10 cellular contexts compared by ENCODE assay signal in genomic region chr5:32020271-32020670, GRCh38.
DNase-seq lines count a peak whose midpoint lies in the region; ATAC-seq, FAIRE-seq and TF ChIP-seq lines count a peak whose summit lies in the region.
"Had no signal": no experiment of that assay in that cellular context is flagged by ENCODE, and none has a peak within 500 bp of the region (broad histone marks: within the 10 kb centered on the region; RNA-seq: fewer than 3 reads in every experiment).

No MANE protein-coding gene starts in this region.

- DNase-seq in GM19239 (ENCODE audit: insufficient read length, low spot score) (peak; percentile 23), AG20443 (ENCODE audit: low spot score) (no peak), cortex of kidney (lab: John Stamatoyannopoulos, UW) (no peak), left lobe of liver (ENCODE audit: low spot score) (no peak), iPS-NIHi7 (ENCODE audit: extremely low spot score) (no peak)
- DNase-seq in activated CD8-positive, alpha-beta T cell treated with anti-CD3 and anti-CD28 coated beads for 36 hours = no peak

- H3K27ac Mint-ChIP-seq in activated CD8-positive, alpha-beta T cell treated with anti-CD3 and anti-CD28 coated beads for 36 hours = no peak overlapping the region

- no peaks in the 10 kb centered on the region for H4K20me1 ChIP-seq in BLaER1 treated with 17β-estradiol and CSF1 and Interleukin-3, amounts not matched to agents 10 nM and 100 nM

- no peaks in the 10 kb centered on the region for H3K9me3 Mint-ChIP-seq in activated CD8-positive, alpha-beta T cell treated with anti-CD3 and anti-CD28 coated beads for 36 hours

- peaks cover 0 to 41% (median 20%) of the 10 kb centered on the region in 10 experiments; a peak in 14 of 20 replicates for H3K4me1 ChIP-seq in BLaER1 treated with 17β-estradiol and CSF1 and Interleukin-3, amounts not matched to agents 10 nM and 100 nM

- H3K4me3 ChIP-seq in BLaER1 treated with 17β-estradiol and CSF1 and Interleukin-3, amounts not matched to agents 10 nM and 100 nM = peak overlapping the region in 5 of 10 experiments; percentile 4 to 41 (median 26); a peak in 6 of 20 replicates
- H3K4me3 ChIP-seq: cardiac muscle cell had no signal

- peak; percentile 85 for ATAC-seq in HG03103 (IDR thresholded peaks at IDR 0.05; ENCODE audit: low read depth, unreplicated experiment)
- peak; percentile 62 for ATAC-seq in activated CD8-positive, alpha-beta T cell treated with anti-CD3 and anti-CD28 coated beads for 36 hours
- no peak for ATAC-seq in left lobe of liver
- ATAC-seq: Panc1 had no signal

- TF ChIP-seq CTCF in activated CD8-positive, alpha-beta T cell treated with anti-CD3 and anti-CD28 coated beads for 36 hours (IDR thresholded peaks at IDR 0.05) = no peak

- CTCF ChIA-PET in activated CD8-positive, alpha-beta T cell treated with anti-CD3 and anti-CD28 coated beads for 36 hours (lab: Charles Lee) = no interaction called here

- POLR2A ChIA-PET in activated CD8-positive, alpha-beta T cell treated with anti-CD3 and anti-CD28 coated beads for 36 hours (lab: Charles Lee) = no interaction called here

- no peaks in the 10 kb centered on the region for H3K36me3 ChIP-seq in BLaER1 treated with 17β-estradiol and CSF1 and Interleukin-3, amounts not matched to agents 10 nM and 100 nM
- H3K36me3 ChIP-seq: cardiac muscle cell had no signal

- H3K4me3 Mint-ChIP-seq in activated CD8-positive, alpha-beta T cell treated with anti-CD3 and anti-CD28 coated beads for 36 hours = no peak overlapping the region

- H3K27ac ChIP-seq in BLaER1 treated with 17β-estradiol and CSF1 and Interleukin-3, amounts not matched to agents 10 nM and 100 nM = peak overlapping the region; percentile 23 to 78 (median 71); a peak in 21 of 22 replicates
- H3K27ac ChIP-seq: cardiac muscle cell had no signal

- H3K4me1 Mint-ChIP-seq in activated CD8-positive, alpha-beta T cell treated with anti-CD3 and anti-CD28 coated beads for 36 hours (ENCODE audit: low read depth) = peaks cover 4% of the 10 kb centered on the region

- H3K9ac ChIP-seq in BLaER1 treated with 17β-estradiol and CSF1 and Interleukin-3, amounts not matched to agents 10 nM and 100 nM = peak overlapping the region in 9 of 11 experiments; percentile 5 to 68 (median 62); a peak in 12 of 22 replicates

- intact Hi-C loops in activated CD8-positive, alpha-beta T cell treated with anti-CD3 and anti-CD28 coated beads for 36 hours (cut with micrococcal nuclease) = no loop called here

- no peaks in the 10 kb centered on the region for H3K27me3 ChIP-seq in BLaER1 treated with 17β-estradiol and CSF1 and Interleukin-3, amounts not matched to agents 10 nM and 100 nM
- H3K27me3 ChIP-seq: cardiac muscle cell had no signal

- H3K9me3 ChIP-seq in BLaER1 treated with 17β-estradiol and CSF1 and Interleukin-3, amounts not matched to agents 10 nM and 100 nM (replicated peaks in 1 of 11) = no peaks in the 10 kb centered on the region

- peak overlapping the region; percentile 29 to 71 (median 55) for H3K4me2 ChIP-seq in BLaER1 treated with 17β-estradiol and CSF1 and Interleukin-3, amounts not matched to agents 10 nM and 100 nM

- peak; percentile 87 for FAIRE-seq in GM19239 (lab: Jason Lieb, UNC)

- H3K36me3 Mint-ChIP-seq in activated CD8-positive, alpha-beta T cell treated with anti-CD3 and anti-CD28 coated beads for 36 hours (ENCODE audit: low read depth) = no peaks in the 10 kb centered on the region

- no peaks in the 10 kb centered on the region for H3K27me3 Mint-ChIP-seq in activated CD8-positive, alpha-beta T cell treated with anti-CD3 and anti-CD28 coated beads for 36 hours
